ENCODE assay signal across 31 cellular contexts in the genomic region with DNA sequence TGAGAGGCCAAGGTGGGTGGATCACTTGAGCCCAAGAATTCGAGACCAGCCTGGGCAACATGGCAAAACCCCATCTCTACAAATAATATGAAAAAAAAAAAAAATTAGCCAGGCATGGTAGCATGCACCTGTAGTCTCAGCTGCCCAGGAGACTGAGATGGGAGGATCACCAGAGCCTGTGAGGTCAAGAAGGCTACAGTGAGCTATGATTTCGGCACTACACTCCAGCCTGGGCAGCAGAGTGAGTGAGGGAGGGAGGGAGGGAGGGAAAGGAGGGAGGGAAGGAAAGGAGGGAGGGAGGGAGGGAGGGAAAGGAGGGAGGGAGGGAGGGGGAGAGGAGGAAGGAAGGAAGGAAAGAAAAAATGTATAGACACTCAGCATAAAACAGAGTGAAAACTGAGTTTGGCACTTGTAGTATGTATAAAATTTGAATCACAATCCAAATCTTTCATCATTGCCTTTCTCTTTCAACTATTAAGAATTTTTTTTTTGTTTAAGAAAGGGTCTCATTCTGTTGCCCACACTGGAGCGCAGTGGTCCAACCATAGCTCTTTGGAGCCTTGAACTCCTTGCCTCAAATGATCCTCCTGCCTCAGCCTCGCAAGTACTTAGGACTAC. TPM values are rescaled to one million over a fixed set of nuclear protein-coding genes. Genes with fewer than 3 reads are reported as not detected.
DNase-seq lines count a peak whose midpoint lies in the region; ATAC-seq, FAIRE-seq and TF ChIP-seq lines count a peak whose summit lies in the region.
"Had no signal": no experiment of that assay in that cellular context is flagged by ENCODE, and none has a peak within 500 bp of the region (broad histone marks: within the 10 kb centered on the region; RNA-seq: fewer than 3 reads in every experiment).

No MANE protein-coding gene starts in this region.

- POLR2A ChIA-PET in activated CD4-positive, alpha-beta T cell treated with anti-CD3 and anti-CD28 coated beads, Interleukin-2, amount 10 ng/mL, durations not matched to agents 7 days and 5 days (lab: Charles Lee), result no interaction called here
- POLR2A ChIA-PET in T-cell (lab: Charles Lee) (interaction anchor here in 1 of 2 donors (0.6 to 0.7 kb wide), 2 partner anchors 9 to 102 kb away, joined by 3 to 11 read pairs; no protein-coding TSS in a partner anchor), HepG2 (lab: Yijun Ruan, JAX) (interaction anchor here (1.1 to 2.5 kb wide), 5 partner anchors 16 to 43 kb away, joined by 3 to 8 read pairs (median 8); a partner anchor contains a TSS)

- intact Hi-C loops in HepG2 (cut with micrococcal nuclease; ENCODE audit: unreplicated experiment), result no loop called here

- CTCF ChIA-PET in activated CD4-positive, alpha-beta T cell treated with anti-CD3 and anti-CD28 coated beads, Interleukin-2, amount 10 ng/mL, durations not matched to agents 7 days and 5 days (lab: Charles Lee), result interaction anchor here (0.6 to 1.7 kb wide), 4 partner anchors 19 to 1424 kb away, joined by 3 to 6 read pairs (median 6); no protein-coding TSS in a partner anchor
- CTCF ChIA-PET in T-cell (lab: Charles Lee), result interaction anchor here (0.6 to 0.8 kb wide), 4 partner anchors 29 to 1902 kb away, joined by 3 to 13 read pairs (median 5); no protein-coding TSS in a partner anchor
- CTCF ChIA-PET in HepG2 (lab: Yijun Ruan, JAX; ENCODE audit: low intra/inter-chr PET ratio, low total read pairs), result no interaction called here

- no peak overlapping the region; a peak in 1 of 22 replicates for H3K27ac ChIP-seq in BLaER1 treated with 17β-estradiol and CSF1 and Interleukin-3, amounts not matched to agents 10 nM and 100 nM
- H3K27ac ChIP-seq in HepG2 (ENCODE audit: extremely low read length, insufficient read depth, low read length), result peak overlapping the region; percentile 88
- H3K27ac ChIP-seq: KMS-11, left lung, parathyroid adenoma, uterus, WERI-Rb-1 had no signal

- H3K27ac Mint-ChIP-seq in activated CD4-positive, alpha-beta T cell treated with anti-CD3 and anti-CD28 coated beads, Interleukin-2, amount 10 ng/mL, durations not matched to agents 7 days and 5 days, result peak overlapping the region; percentile 31
- H3K27ac Mint-ChIP-seq in T-cell, result peak overlapping the region; percentile 66 to 68
- H3K27ac Mint-ChIP-seq: activated T-helper 2 cell treated with anti-CD3 and anti-CD28 coated beads, Interferon-gamma antibody, Interleukin-2, Interleukin-4, amounts not matched to agents 10 μg/mL and 5 μg/mL and 100 μg/mL, durations not matched to agents 14 hours and 24 hours and 36 hours; dendritic cell treated with granulocyte-macrophage colony-stimulating factor and Interleukin-4, amounts not matched to agents 40 ng/mL and 50 ng/mL, for 4 days; endodermal cell had no signal

- H3K4me3 Mint-ChIP-seq in activated CD4-positive, alpha-beta T cell treated with anti-CD3 and anti-CD28 coated beads, Interleukin-2, amount 10 ng/mL, durations not matched to agents 7 days and 5 days, result no peak overlapping the region
- H3K4me3 Mint-ChIP-seq in T-cell, result peak overlapping the region in 2 of 3 donors; percentile 25 to 48
- H3K4me3 Mint-ChIP-seq: dendritic cell treated with granulocyte-macrophage colony-stimulating factor and Interleukin-4, amounts not matched to agents 40 ng/mL and 50 ng/mL, for 4 days; endodermal cell had no signal

- FAIRE-seq in HepG2 (lab: Jason Lieb, UNC), result no peak
- FAIRE-seq: GM12892, HTR-8/SVneo had no signal

- no peaks in the 10 kb centered on the region for H3K9me3 ChIP-seq in BLaER1 treated with 17β-estradiol and CSF1 and Interleukin-3, amounts not matched to agents 10 nM and 100 nM (replicated peaks in 1 of 11)
- no peaks in the 10 kb centered on the region for H3K9me3 ChIP-seq in HepG2 (ENCODE audit: low read length)
- H3K9me3 ChIP-seq: left lung, uterus had no signal

- peaks cover 40% of the 10 kb centered on the region for H3K36me3 Mint-ChIP-seq in activated CD4-positive, alpha-beta T cell treated with anti-CD3 and anti-CD28 coated beads, Interleukin-2, amount 10 ng/mL, durations not matched to agents 7 days and 5 days (ENCODE audit: low read depth)
- peaks cover 27% of the 10 kb centered on the region for H3K36me3 Mint-ChIP-seq in T-cell

- no peak for TF ChIP-seq RAD21 in HepG2 (CRISPR knock-in tag; IDR thresholded peaks at IDR 0.05)

- no peak for TF ChIP-seq EP300 in HepG2 (IDR thresholded peaks at IDR 0.05; ENCODE audit: low read depth in 2 of 2, low read length in 2 of 2)
- no peak for TF ChIP-seq EP300 in HepG2 (CRISPR knock-in tag; IDR thresholded peaks at IDR 0.05; ENCODE audit: borderline replicate concordance)

- H3K4me3 ChIP-seq in BLaER1 treated with 17β-estradiol and CSF1 and Interleukin-3, amounts not matched to agents 10 nM and 100 nM, result no peak overlapping the region
- no peak overlapping the region for H3K4me3 ChIP-seq in HepG2 (replicated peaks in 1 of 3; ENCODE audit: insufficient read depth in 1 of 3, low read depth in 2 of 3, low read length in 3 of 3)
- H3K4me3 ChIP-seq: left lung, smooth muscle cell, uterus had no signal

- TF ChIP-seq CTCF in HepG2 (CRISPR knock-in tag; IDR thresholded peaks at IDR 0.05), result no peak

- TF ChIP-seq POLR2A in HepG2 (IDR thresholded peaks at IDR 0.05; ENCODE audit: insufficient read depth in 1 of 2, low read depth in 2 of 2, low read length in 2 of 2), result no peak

- in situ Hi-C loops in HepG2 (cut with HindIII; ENCODE audit: extremely low pct_ligation_motif_present, low pct_unique_long_range_greater_than_20kb), result no loop called here

- H3K4me1 Mint-ChIP-seq in activated CD4-positive, alpha-beta T cell treated with anti-CD3 and anti-CD28 coated beads, Interleukin-2, amount 10 ng/mL, durations not matched to agents 7 days and 5 days, result peaks cover 50% of the 10 kb centered on the region
- peaks cover 70 to 82% (median 79%) of the 10 kb centered on the region in 3 donors for H3K4me1 Mint-ChIP-seq in T-cell

- H3K4me1 ChIP-seq in BLaER1 treated with 17β-estradiol and CSF1 and Interleukin-3, amounts not matched to agents 10 nM and 100 nM, result peaks cover 20 to 59% (median 45%) of the 10 kb centered on the region in 10 experiments
- peaks cover 61% of the 10 kb centered on the region for H3K4me1 ChIP-seq in HepG2 (ENCODE audit: insufficient read depth, low read length)
- H3K4me1 ChIP-seq: parathyroid adenoma, uterus had no signal

- ATAC-seq in T-cell (replicated peaks in 1 of 4) (no peak), HepG2 (no peak), HG02623 (IDR thresholded peaks at IDR 0.05; ENCODE audit: unreplicated experiment) (no peak)
- ATAC-seq: esophagus mucosa, left lung, Panc1 had no signal

- no TSS peak for BruUV-seq in HepG2 (replicated peaks; lab: Mats Ljungman, UMichigan)

- peaks cover 4% of the 10 kb centered on the region for H3K9me3 Mint-ChIP-seq in activated CD4-positive, alpha-beta T cell treated with anti-CD3 and anti-CD28 coated beads, Interleukin-2, amount 10 ng/mL, durations not matched to agents 7 days and 5 days
- no peaks in the 10 kb centered on the region for H3K9me3 Mint-ChIP-seq in T-cell
- H3K9me3 Mint-ChIP-seq: dendritic cell treated with granulocyte-macrophage colony-stimulating factor and Interleukin-4, amounts not matched to agents 40 ng/mL and 50 ng/mL, for 4 days; endodermal cell had no signal

- no peaks in the 10 kb centered on the region for H3K27me3 ChIP-seq in BLaER1 treated with 17β-estradiol and CSF1 and Interleukin-3, amounts not matched to agents 10 nM and 100 nM
- H3K27me3 ChIP-seq in HepG2 (ENCODE audit: control insufficient read depth in 1 of 2, insufficient read depth in 2 of 2, low read length in 2 of 2), result no peaks in the 10 kb centered on the region
- H3K27me3 ChIP-seq: left lung, uterus had no signal

- 78% methylated on average over 4 of the region's 4 CpGs for WGBS in HepG2 (ENCODE audit: low lambda C conversion rate)

- no peaks in the 10 kb centered on the region for H3K27me3 Mint-ChIP-seq in activated CD4-positive, alpha-beta T cell treated with anti-CD3 and anti-CD28 coated beads, Interleukin-2, amount 10 ng/mL, durations not matched to agents 7 days and 5 days
- no peaks in the 10 kb centered on the region for H3K27me3 Mint-ChIP-seq in T-cell
- H3K27me3 Mint-ChIP-seq: dendritic cell treated with granulocyte-macrophage colony-stimulating factor and Interleukin-4, amounts not matched to agents 40 ng/mL and 50 ng/mL, for 4 days had no signal

- H3K9ac ChIP-seq in BLaER1 treated with 17β-estradiol and CSF1 and Interleukin-3, amounts not matched to agents 10 nM and 100 nM, result peak overlapping the region in 1 of 11 experiments; percentile 18; a peak in 1 of 22 replicates
- no peak overlapping the region for H3K9ac ChIP-seq in HepG2 (ENCODE audit: insufficient read depth, low read depth, low read length)
- H3K9ac ChIP-seq: KMS-11, parathyroid adenoma had no signal

- H3K36me3 ChIP-seq in BLaER1 treated with 17β-estradiol and CSF1 and Interleukin-3, amounts not matched to agents 10 nM and 100 nM, result peaks cover 14 to 79% (median 48%) of the 10 kb centered on the region in 11 experiments; a peak in 21 of 22 replicates
- H3K36me3 ChIP-seq in HepG2 (replicated peaks in 1 of 2; ENCODE audit: control insufficient read depth in 1 of 2, insufficient read depth in 2 of 2, low read length in 2 of 2), result no peaks in the 10 kb centered on the region
- H3K36me3 ChIP-seq: left lung, uterus, WERI-Rb-1 had no signal

- no peak for DNase-seq in activated CD4-positive, alpha-beta T cell treated with anti-CD3 and anti-CD28 coated beads, Interleukin-2, amount 10 ng/mL, durations not matched to agents 7 days and 5 days
- no peak for DNase-seq in activated CD4-positive, alpha-beta T cell treated with anti-CD3 and anti-CD28 coated beads for 1 hour
- DNase-seq in T-cell (no peak), HepG2 (ENCODE audit: low spot score) (no peak), NCI-H510A treated with DMSO at 0.1 percent for 48 hours (lab: John Stamatoyannopoulos, UW) (no peak), SW480 (ENCODE audit: low spot score) (no peak)
- DNase-seq: 8988T; activated CD8-positive, alpha-beta memory T cell treated with anti-CD3 and anti-CD28 coated beads, Interleukin-2, amount 50 U/mL, for 4 hours; endodermal cell; left lung; mesenchymal stem cell; MM.1S; NCI-H1105 treated with DMSO at 0.1 percent for 48 hours; NCI-H1930; NCI-H526; SHP77; stimulated activated naive CD4-positive, alpha-beta T cell; T-helper 9 cell; uterus; WERI-Rb-1 had no signal

- no peak overlapping the region for H2AFZ ChIP-seq in HepG2 (ENCODE audit: low read length)
- H2AFZ ChIP-seq: parathyroid adenoma had no signal

- peak overlapping the region in 9 of 11 experiments; percentile 9 to 62 (median 36); a peak in 13 of 22 replicates for H3K4me2 ChIP-seq in BLaER1 treated with 17β-estradiol and CSF1 and Interleukin-3, amounts not matched to agents 10 nM and 100 nM
- no peak overlapping the region for H3K4me2 ChIP-seq in HepG2 (ENCODE audit: low read depth, low read length)
- H3K4me2 ChIP-seq: KMS-11, smooth muscle cell had no signal

- peaks cover 58% of the 10 kb centered on the region for H3K79me2 ChIP-seq in HepG2 (ENCODE audit: insufficient read depth, low read length)

- H4K20me1 ChIP-seq in BLaER1 treated with 17β-estradiol and CSF1 and Interleukin-3, amounts not matched to agents 10 nM and 100 nM, result peaks cover 50 to 96% (median 88%) of the 10 kb centered on the region in 11 experiments; a peak in 21 of 22 replicates
- H4K20me1 ChIP-seq in HepG2 (ENCODE audit: insufficient read depth, low read length), result no peaks in the 10 kb centered on the region

RNA-seq across cellular contexts. Expression of a gene that starts 27.8 kb away (rescaled TPM):
- total RNA-seq in activated CD4-positive, alpha-beta T cell treated with anti-CD3 and anti-CD28 coated beads, Interleukin-2, amount 10 ng/mL, durations not matched to agents 7 days and 5 days, result 10 to 100 TPM; 85.7 to 88.8 TPM
- total RNA-seq in T-cell (100 to 1,000 TPM; 109 to 170 (median 112) TPM), HepG2 (2016; rRNA removed; fragmentation: Illumina TruSeq; extraction: Trizol) (22.8 and 23.1 TPM in 2 replicates)
- total RNA-seq in HepG2 (2016; cell fraction: cytosol; rRNA removed; fragmentation: Illumina TruSeq; extraction: Trizol; ENCODE audit: low read depth), result 5.4 and 6.5 TPM in 2 replicates
- 21.5 and 23.8 TPM in 2 replicates for total RNA-seq in HepG2 (2016; cell fraction: insoluble cytoplasmic fraction; rRNA removed; fragmentation: Illumina TruSeq; extraction: Trizol)
- 9.0 and 9.4 TPM in 2 replicates for total RNA-seq in HepG2 (2016; cell fraction: membrane; rRNA removed; fragmentation: Illumina TruSeq; extraction: Trizol)
- total RNA-seq in HepG2 (2016; cell fraction: nucleus; rRNA removed; fragmentation: Illumina TruSeq; extraction: Trizol), result 33.8 and 36.7 TPM in 2 replicates
- 17.3 TPM in 2 replicates for polyA plus RNA-seq in HepG2 (2011; rRNA removed)
- 12.6 and 17.2 TPM in 2 replicates for polyA plus RNA-seq in HepG2 (2011; cell fraction: cytosol; rRNA removed)
- polyA plus RNA-seq in HepG2 (2011; cell fraction: nucleus; rRNA removed), result 7.1 and 8.9 TPM in 2 replicates
- 19.5 and 21.6 TPM in 2 replicates for polyA plus RNA-seq in HepG2 (2012)
- 0.84 and 0.86 TPM in 2 replicates for polyA plus RNA-seq in HepG2 (2016; cell fraction: cytosol; fragmentation: Illumina TruSeq; extraction: Trizol; ENCODE audit: low read depth)
- 9.7 and 9.9 TPM in 2 replicates for polyA plus RNA-seq in HepG2 (2016; cell fraction: insoluble cytoplasmic fraction; fragmentation: Illumina TruSeq; extraction: Trizol; ENCODE audit: low read depth)
- 2.2 and 3.1 TPM in 2 replicates for polyA plus RNA-seq in HepG2 (2016; cell fraction: membrane; fragmentation: Illumina TruSeq; extraction: Trizol; ENCODE audit: low read depth)
- 20.5 and 22.1 TPM in 2 replicates for polyA plus RNA-seq in HepG2 (2016; cell fraction: nucleus; fragmentation: Illumina TruSeq; extraction: Trizol; ENCODE audit: insufficient read depth, low read depth)
- 6.4 and 56.6 TPM in 2 replicates for polyA minus RNA-seq in HepG2 (2011; rRNA and poly(A)+ RNA removed; ENCODE audit: low replicate concordance)
- 25.1 and 29.5 TPM in 2 replicates for polyA minus RNA-seq in HepG2 (2011; cell fraction: cytosol; rRNA and poly(A)+ RNA removed)
- polyA minus RNA-seq in HepG2 (2011; cell fraction: nucleus; rRNA and poly(A)+ RNA removed), result 22.3 and 25.4 TPM in 2 replicates
